ENCODE assay signal across 2 cellular contexts in genomic region chr6:32664827-32665362, GRCh38.
TF ChIP-seq lines count a peak whose summit lies in the region.

No MANE protein-coding gene starts in this region.

TF ChIP-seq in GM12891, 5 proteins besides CTCF, POLR2A, EP300 and RAD21 (continued from another document):
- TF ChIP-seq TAF1 (IDR thresholded peaks at IDR 0.05; ENCODE audit: low read depth, low read length), result no peak
- TF ChIP-seq POU2F2 (IDR thresholded peaks at IDR 0.05; ENCODE audit: low read depth, low read length), result no peak
- no peak for TF ChIP-seq SPI1 (IDR thresholded peaks at IDR 0.05; ENCODE audit: low read depth, low read length)

TF ChIP-seq in H1, 55 proteins besides CTCF, POLR2A, EP300 and RAD21:
- TF ChIP-seq E2F6 (IDR thresholded peaks at IDR 0.05) (0 out of 2 replicates have a peak, but pooled peaks have one; percentile 33), MAX (IDR thresholded peaks at IDR 0.05) (no peak)
